ENCODE assay signal across 12 cellular contexts in genomic region chr17:77364381-77364911, GRCh38.
DNase-seq lines count a peak whose midpoint lies in the region; ATAC-seq and TF ChIP-seq lines count a peak whose summit lies in the region.
"Had no signal": no experiment of that assay in that cellular context is flagged by ENCODE, and none has a peak within 500 bp of the region (broad histone marks: within the 10 kb centered on the region; RNA-seq: fewer than 3 reads in every experiment).

No MANE protein-coding gene starts in this region.

- intact Hi-C loops in activated naive CD4-positive, alpha-beta T cell treated with anti-CD3 and anti-CD28 coated beads for 36 hours (cut with micrococcal nuclease): no loop called here
- intact Hi-C loops in transverse colon (cut with DNase I; ENCODE audit: low total_unique reads): no loop called here

- H3K4me3 Mint-ChIP-seq in activated naive CD4-positive, alpha-beta T cell treated with anti-CD3 and anti-CD28 coated beads for 36 hours: peak overlapping the region; percentile 50
- peak overlapping the region in 1 of 5 experiments; percentile 20 for H3K4me3 Mint-ChIP-seq in brain
- H3K4me3 Mint-ChIP-seq in nephron: peak overlapping the region in 2 of 3 experiments; percentile 14 to 54
- H3K4me3 Mint-ChIP-seq: activated CD4-positive, alpha-beta T cell treated with anti-CD3 and anti-CD28 coated beads, Interleukin-2, amount 10 ng/mL, durations not matched to agents 7 days and 5 days had no signal

- no peak for TF ChIP-seq EP300 in transverse colon (IDR thresholded peaks at IDR 0.05; ENCODE audit: low read depth)

- H3K27me3 ChIP-seq in transverse colon: no peaks in the 10 kb centered on the region

- peak overlapping the region; percentile 70 to 72 (median 71) for H3K27ac ChIP-seq in transverse colon
- H3K27ac ChIP-seq: SK-N-MC had no signal

- no peak for ATAC-seq in HG03521 (IDR thresholded peaks at IDR 0.05; ENCODE audit: unreplicated experiment)
- ATAC-seq in GM18868 (IDR thresholded peaks at IDR 0.05; ENCODE audit: unreplicated experiment): no peak

- CTCF ChIA-PET in activated naive CD4-positive, alpha-beta T cell treated with anti-CD3 and anti-CD28 coated beads for 36 hours (lab: Charles Lee): no interaction called here

- DNase-seq in activated naive CD4-positive, alpha-beta T cell treated with anti-CD3 and anti-CD28 coated beads for 36 hours: no peak
- DNase-seq in activated naive CD4-positive, alpha-beta T cell (lab: John Stamatoyannopoulos, UW): no peak
- DNase-seq in transverse colon (no peak), LoVo (ENCODE audit: low spot score) (no peak)
- DNase-seq: activated CD4-positive, alpha-beta T cell treated with anti-CD3 and anti-CD28 coated beads, Interleukin-2, amount 10 ng/mL, durations not matched to agents 7 days and 5 days; NCI-H524 had no signal

- H3K4me1 Mint-ChIP-seq in activated naive CD4-positive, alpha-beta T cell treated with anti-CD3 and anti-CD28 coated beads for 36 hours (ENCODE audit: low read depth): peaks cover 51% of the 10 kb centered on the region
- H3K4me1 Mint-ChIP-seq in brain: peaks cover 46% of the 10 kb centered on the region
- peaks cover 56% of the 10 kb centered on the region for H3K4me1 Mint-ChIP-seq in nephron

- in situ Hi-C loops in transverse colon (cut with MboI; ENCODE audit: low pct_ligation_motif_present in 1 of 4, low pct_unique_long_range_greater_than_20kb in 1 of 4, low sequenced_read_pairs in 3 of 4): no loop called here

- no peak for TF ChIP-seq POLR2A in transverse colon (IDR thresholded peaks at IDR 0.05)

- H3K4me1 ChIP-seq in transverse colon: peaks cover 26 to 37% (median 33%) of the 10 kb centered on the region in 4 donors
- H3K4me1 ChIP-seq: HAP-1 had no signal

- no peak for TF ChIP-seq CTCF in brain (conservative IDR thresholded peaks at IDR 0.05)
- TF ChIP-seq CTCF in nephron (IDR thresholded peaks at IDR 0.05; ENCODE audit: unreplicated experiment in 3 of 3): no peak
- no peak for TF ChIP-seq CTCF in transverse colon (IDR thresholded peaks at IDR 0.05)

- no peaks in the 10 kb centered on the region for H3K9me3 Mint-ChIP-seq in activated naive CD4-positive, alpha-beta T cell treated with anti-CD3 and anti-CD28 coated beads for 36 hours
- H3K9me3 Mint-ChIP-seq in brain (peaks cover 0 to 11% (median 0%) of the 10 kb centered on the region in 5 experiments), nephron (no peaks in the 10 kb centered on the region)
- H3K9me3 Mint-ChIP-seq: activated CD4-positive, alpha-beta T cell treated with anti-CD3 and anti-CD28 coated beads, Interleukin-2, amount 10 ng/mL, durations not matched to agents 7 days and 5 days had no signal

- no peaks in the 10 kb centered on the region for H3K27me3 Mint-ChIP-seq in activated naive CD4-positive, alpha-beta T cell treated with anti-CD3 and anti-CD28 coated beads for 36 hours (ENCODE audit: low read depth)
- H3K27me3 Mint-ChIP-seq in brain (peaks cover 13% of the 10 kb centered on the region), nephron (ENCODE audit: low read depth) (no peaks in the 10 kb centered on the region)

- H3K4me3 ChIP-seq in transverse colon: no peak overlapping the region
- H3K4me3 ChIP-seq: HAP-1, SK-N-MC had no signal

- no peak overlapping the region for H3K27ac Mint-ChIP-seq in activated naive CD4-positive, alpha-beta T cell treated with anti-CD3 and anti-CD28 coated beads for 36 hours
- H3K27ac Mint-ChIP-seq in brain (peak overlapping the region in 3 of 5 experiments; percentile 63 to 78 (median 76)), nephron (peak overlapping the region; percentile 70 to 89 (median 80))
- H3K27ac Mint-ChIP-seq: activated CD4-positive, alpha-beta T cell treated with anti-CD3 and anti-CD28 coated beads, Interleukin-2, amount 10 ng/mL, durations not matched to agents 7 days and 5 days had no signal

- no peaks in the 10 kb centered on the region for H3K9me3 ChIP-seq in transverse colon
- H3K9me3 ChIP-seq: HAP-1 had no signal

- WGBS in transverse colon (ENCODE audit: low coverage in 1 of 2), 2 donors: 78% methylated on average over 10 of the region's 10 CpGs; no CpG with 5 or more reads in 1 of the 2 donors

- H3K36me3 ChIP-seq in transverse colon: no peaks in the 10 kb centered on the region
- H3K36me3 ChIP-seq: HAP-1 had no signal

- no peaks in the 10 kb centered on the region for H3K36me3 Mint-ChIP-seq in activated naive CD4-positive, alpha-beta T cell treated with anti-CD3 and anti-CD28 coated beads for 36 hours (ENCODE audit: low read depth)
- no peaks in the 10 kb centered on the region for H3K36me3 Mint-ChIP-seq in brain
- no peaks in the 10 kb centered on the region for H3K36me3 Mint-ChIP-seq in nephron (ENCODE audit: low read depth)
